Comparison of ENCODE assay signal across 30 cellular contexts in genomic region chr13:89267734-89268133, GRCh38.
DNase-seq lines count a peak whose midpoint lies in the region; ATAC-seq, FAIRE-seq and TF ChIP-seq lines count a peak whose summit lies in the region.
"Had no signal": no experiment of that assay in that cellular context is flagged by ENCODE, and none has a peak within 500 bp of the region (broad histone marks: within the 10 kb centered on the region; RNA-seq: fewer than 3 reads in every experiment).

No MANE protein-coding gene starts in this region.

- H3K4me1 Mint-ChIP-seq in GM23338: no peaks in the 10 kb centered on the region; the same call in 2 of the 3 replicates
- H3K4me1 Mint-ChIP-seq in mesothelial cell of epicardium: peaks cover 3% of the 10 kb centered on the region
- H3K4me1 Mint-ChIP-seq: CD4-positive, alpha-beta memory T cell; nephron progenitor cell; T-cell had no signal

- H3K9me2 ChIP-seq in GM23338 (ENCODE audit: insufficient read depth): no peaks in the 10 kb centered on the region

- H3K4me2 ChIP-seq in GM23338: no peak overlapping the region

- H3F3A ChIP-seq in GM23338 (replicated peaks; ENCODE audit: low read depth): no peaks in the 10 kb centered on the region

- no peak overlapping the region for H3K4me3 Mint-ChIP-seq in GM23338
- H3K4me3 Mint-ChIP-seq in mesothelial cell of epicardium: no peak overlapping the region
- H3K4me3 Mint-ChIP-seq: activated naive CD8-positive, alpha-beta T cell; CD4-positive, alpha-beta memory T cell; nephron progenitor cell; T-cell had no signal

- H3K27me3 ChIP-seq in GM23338 (ENCODE audit: insufficient read depth): no peaks in the 10 kb centered on the region
- H3K27me3 ChIP-seq: dorsolateral prefrontal cortex, esophagus squamous epithelium, ovary had no signal

- TF ChIP-seq CTCF in GM23338 (conservative IDR thresholded peaks at IDR 0.05; ENCODE audit: low read depth in 2 of 2): no peak
- no peak for TF ChIP-seq CTCF in choroid plexus epithelial cell (conservative IDR thresholded peaks at IDR 0.05; ENCODE audit: low read depth, low read length)
- no peak for TF ChIP-seq CTCF in mesothelial cell of epicardium (IDR thresholded peaks at IDR 0.05; ENCODE audit: unreplicated experiment)

- FAIRE-seq in RCC 7860 (lab: Jason Lieb, UNC): no peak

- H3K79me2 ChIP-seq in GM23338 (replicated peaks; ENCODE audit: insufficient read depth): no peaks in the 10 kb centered on the region

- H3K9me3 Mint-ChIP-seq in GM23338 (peaks cover 9% of the 10 kb centered on the region), mesothelial cell of epicardium (peaks cover 4% of the 10 kb centered on the region)

- no peak overlapping the region for H3K27ac ChIP-seq in GM23338 (ENCODE audit: low read depth)
- H3K27ac ChIP-seq: dorsolateral prefrontal cortex, esophagus squamous epithelium, HL-60, ovary had no signal

- H3K4me3 ChIP-seq in GM23338: no peak overlapping the region
- H3K4me3 ChIP-seq in choroid plexus epithelial cell (ENCODE audit: low read depth, low read length): no peak overlapping the region
- H3K4me3 ChIP-seq: dorsolateral prefrontal cortex, esophagus squamous epithelium, ovary had no signal

- H3K27me3 Mint-ChIP-seq in GM23338 (ENCODE audit: insufficient read depth, low read depth, poor library complexity): no peaks in the 10 kb centered on the region
- no peaks in the 10 kb centered on the region for H3K27me3 Mint-ChIP-seq in mesothelial cell of epicardium (ENCODE audit: low read depth)
- H3K27me3 Mint-ChIP-seq: activated naive CD8-positive, alpha-beta T cell; CD4-positive, alpha-beta memory T cell; T-cell had no signal

- 0 out of 2 replicates have a peak overlapping the region, but pooled peaks have one; percentile 23 for H2AFZ ChIP-seq in GM23338

- H3K27ac Mint-ChIP-seq in GM23338: 0 out of 2 replicates have a peak overlapping the region, but pooled peaks have one; percentile 41
- H3K27ac Mint-ChIP-seq in mesothelial cell of epicardium: peak overlapping the region; percentile 3
- H3K27ac Mint-ChIP-seq: activated naive CD8-positive, alpha-beta T cell; activated T-helper 2 cell treated with anti-CD3 and anti-CD28 coated beads, Interferon-gamma antibody, Interleukin-2, Interleukin-4, amounts not matched to agents 10 μg/mL and 5 μg/mL and 100 μg/mL, durations not matched to agents 14 hours and 24 hours and 36 hours; CD4-positive, alpha-beta memory T cell; nephron progenitor cell; T-cell had no signal

- intact Hi-C loops in Right ventricle myocardium inferior (cut with DNase I): no loop called here

- ATAC-seq in GM23338 (no peak), HG02973 (IDR thresholded peaks at IDR 0.05; ENCODE audit: unreplicated experiment) (no peak), Right ventricle myocardium inferior (no peak), HG02588 (IDR thresholded peaks at IDR 0.05; ENCODE audit: unreplicated experiment) (no peak)
- ATAC-seq: left cardiac atrium, T-cell had no signal

- DNase-seq in GM23338 (ENCODE audit: low spot score) (no peak), RCC 7860 (ENCODE audit: low spot score) (peak; percentile 32), choroid plexus epithelial cell (ENCODE audit: low read depth) (peak; percentile 27), mesothelial cell of epicardium (ENCODE audit: low spot score in 2 of 2, unreplicated experiment in 2 of 2) (no peak), Right ventricle myocardium inferior (ENCODE audit: missing footprints) (no peak), D341Med (ENCODE audit: low spot score) (no peak)
- DNase-seq: activated CD4-positive, alpha-beta T cell treated with anti-CD3 and anti-CD28 coated beads for 48 hours; aorta; CD4-positive, alpha-beta memory T cell; cerebellar nuclear complex; dorsolateral prefrontal cortex; esophagus squamous epithelium; H7; KG1; left cardiac atrium; NCI-H1417 treated with DMSO at 0.1 percent for 48 hours; NCI-H2081 treated with DMSO at 0.1 percent for 48 hours; NCI-H2227 treated with DMSO at 0.1 percent for 48 hours; NCI-H526; nephron progenitor cell; ovary; retina; small intestine; stimulated activated naive CD4-positive, alpha-beta T cell treated with Interleukin-2 at 50 U/mL for 16 hours; T-cell had no signal

- no peaks in the 10 kb centered on the region for H3K4me1 ChIP-seq in GM23338 (ENCODE audit: insufficient read depth)
- H3K4me1 ChIP-seq: esophagus squamous epithelium had no signal

- no peaks in the 10 kb centered on the region for H3K36me3 ChIP-seq in GM23338 (ENCODE audit: insufficient read depth)
- H3K36me3 ChIP-seq: esophagus squamous epithelium, ovary had no signal

- H4K20me1 ChIP-seq in GM23338 (replicated peaks; ENCODE audit: insufficient read depth): no peaks in the 10 kb centered on the region

- H3K36me3 Mint-ChIP-seq in GM23338 (ENCODE audit: low read depth): peaks cover 5% of the 10 kb centered on the region; the same call in 2 of the 3 replicates
- H3K36me3 Mint-ChIP-seq in mesothelial cell of epicardium: peaks cover 2% of the 10 kb centered on the region
- H3K36me3 Mint-ChIP-seq: activated naive CD8-positive, alpha-beta T cell; CD4-positive, alpha-beta memory T cell; T-cell had no signal

TF ChIP-seq in GM23338, 12 proteins besides CTCF, POLR2A, EP300 and RAD21 (continues in another document):
- TF ChIP-seq CREB1 (CRISPR knock-in tag; IDR thresholded peaks at IDR 0.05; ENCODE audit: low read depth) (no peak), ZNF331 (CRISPR knock-in tag; IDR thresholded peaks at IDR 0.05; ENCODE audit: low read depth) (no peak), EZH2 (IDR thresholded peaks at IDR 0.05; ENCODE audit: low read depth, unreplicated experiment) (no peak), POLR2AphosphoS5 (IDR thresholded peaks at IDR 0.05; ENCODE audit: low read depth) (no peak), STAT1 (IDR thresholded peaks at IDR 0.05; ENCODE audit: unreplicated experiment) (no peak), ZNF114 (CRISPR knock-in tag; IDR thresholded peaks at IDR 0.05) (no peak), ETS1 (IDR thresholded peaks at IDR 0.05) (no peak)
- TF ChIP-seq, protein P1, sequence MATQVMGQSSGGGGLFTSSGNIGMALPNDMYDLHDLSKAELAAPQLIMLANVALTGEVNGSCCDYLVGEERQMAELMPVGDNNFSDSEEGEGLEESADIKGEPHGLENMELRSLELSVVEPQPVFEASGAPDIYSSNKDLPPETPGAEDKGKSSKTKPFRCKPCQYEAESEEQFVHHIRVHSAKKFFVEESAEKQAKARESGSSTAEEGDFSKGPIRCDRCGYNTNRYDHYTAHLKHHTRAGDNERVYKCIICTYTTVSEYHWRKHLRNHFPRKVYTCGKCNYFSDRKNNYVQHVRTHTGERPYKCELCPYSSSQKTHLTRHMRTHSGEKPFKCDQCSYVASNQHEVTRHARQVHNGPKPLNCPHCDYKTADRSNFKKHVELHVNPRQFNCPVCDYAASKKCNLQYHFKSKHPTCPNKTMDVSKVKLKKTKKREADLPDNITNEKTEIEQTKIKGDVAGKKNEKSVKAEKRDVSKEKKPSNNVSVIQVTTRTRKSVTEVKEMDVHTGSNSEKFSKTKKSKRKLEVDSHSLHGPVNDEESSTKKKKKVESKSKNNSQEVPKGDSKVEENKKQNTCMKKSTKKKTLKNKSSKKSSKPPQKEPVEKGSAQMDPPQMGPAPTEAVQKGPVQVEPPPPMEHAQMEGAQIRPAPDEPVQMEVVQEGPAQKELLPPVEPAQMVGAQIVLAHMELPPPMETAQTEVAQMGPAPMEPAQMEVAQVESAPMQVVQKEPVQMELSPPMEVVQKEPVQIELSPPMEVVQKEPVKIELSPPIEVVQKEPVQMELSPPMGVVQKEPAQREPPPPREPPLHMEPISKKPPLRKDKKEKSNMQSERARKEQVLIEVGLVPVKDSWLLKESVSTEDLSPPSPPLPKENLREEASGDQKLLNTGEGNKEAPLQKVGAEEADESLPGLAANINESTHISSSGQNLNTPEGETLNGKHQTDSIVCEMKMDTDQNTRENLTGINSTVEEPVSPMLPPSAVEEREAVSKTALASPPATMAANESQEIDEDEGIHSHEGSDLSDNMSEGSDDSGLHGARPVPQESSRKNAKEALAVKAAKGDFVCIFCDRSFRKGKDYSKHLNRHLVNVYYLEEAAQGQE (IDR thresholded peaks at IDR 0.05; ENCODE audit: unreplicated experiment): no peak

Comparison
In these comparisons a context has a peak if more than half of its experiments do, and no peak if none do; other contexts are left out.
1. DNase-seq: peak in RCC 7860 (single experiment) and choroid plexus epithelial cell (single experiment); none in GM23338 (single experiment), mesothelial cell of epicardium (0 of 2), Right ventricle myocardium inferior (single experiment) and D341Med (single experiment).